15 cellular contexts compared by ENCODE assay signal in genomic region chr9:27086818-27087680, GRCh38. TPM values are rescaled to one million over a fixed set of nuclear protein-coding genes. Genes with fewer than 3 reads are reported as not detected.
DNase-seq lines count a peak whose midpoint lies in the region; ATAC-seq and TF ChIP-seq lines count a peak whose summit lies in the region.
"Had no signal": no experiment of that assay in that cellular context is flagged by ENCODE, and none has a peak within 500 bp of the region (broad histone marks: within the 10 kb centered on the region; RNA-seq: fewer than 3 reads in every experiment).

No MANE protein-coding gene starts in this region.

- DNase-seq in GM23338 (ENCODE audit: low spot score) (no peak), hepatic stellate cell (ENCODE audit: low spot score) (peak; percentile 73), spleen (no peak), HK-2 (ENCODE audit: unreplicated experiment) (no peak)
- no peak for DNase-seq in activated CD8-positive, alpha-beta memory T cell treated with anti-CD3 and anti-CD28 coated beads, Interleukin-2, amount 50 U/mL, for 48 hours
- DNase-seq: activated CD4-positive, alpha-beta T cell treated with anti-CD3 and anti-CD28 coated beads for 48 hours; CD4-positive, alpha-beta memory T cell; MM.1S; NCI-H2227 treated with DMSO at 0.1 percent for 48 hours; stomach; T-helper 1 cell had no signal

- H3K36me3 Mint-ChIP-seq in GM23338 (ENCODE audit: low read depth): no peaks in the 10 kb centered on the region
- H3K36me3 Mint-ChIP-seq: CD4-positive, alpha-beta memory T cell had no signal

- peak overlapping the region; percentile 59 for H3K9ac ChIP-seq in skeletal muscle satellite cell (ENCODE audit: low read depth, low read length)

- no peaks in the 10 kb centered on the region for H3K4me1 Mint-ChIP-seq in GM23338
- H3K4me1 Mint-ChIP-seq: CD4-positive, alpha-beta memory T cell had no signal

- no peak overlapping the region for H3K4me3 ChIP-seq in GM23338
- peak overlapping the region; percentile 15 for H3K4me3 ChIP-seq in WI38 (ENCODE audit: low read depth, low read length)
- no peak overlapping the region for H3K4me3 ChIP-seq in skeletal muscle satellite cell (ENCODE audit: low read length)
- H3K4me3 ChIP-seq in spleen: no peak overlapping the region
- H3K4me3 ChIP-seq: stomach had no signal

- H3K27me3 ChIP-seq in GM23338 (ENCODE audit: insufficient read depth): no peaks in the 10 kb centered on the region
- no peaks in the 10 kb centered on the region for H3K27me3 ChIP-seq in skeletal muscle satellite cell (ENCODE audit: control insufficient read depth, insufficient read depth, low read length)
- no peaks in the 10 kb centered on the region for H3K27me3 ChIP-seq in spleen (replicated peaks in 1 of 7)
- H3K27me3 ChIP-seq: stomach had no signal

- H4K20me1 ChIP-seq in GM23338 (replicated peaks; ENCODE audit: insufficient read depth): no peaks in the 10 kb centered on the region

- no peaks in the 10 kb centered on the region for H3K79me2 ChIP-seq in GM23338 (replicated peaks; ENCODE audit: insufficient read depth)

- H3K4me2 ChIP-seq in GM23338: no peak overlapping the region
- peak overlapping the region; percentile 11 for H3K4me2 ChIP-seq in skeletal muscle satellite cell (ENCODE audit: low read length)

- ATAC-seq in GM23338 (no peak), GM18858 (IDR thresholded peaks at IDR 0.05; ENCODE audit: unreplicated experiment) (no peak)

- H3K9me2 ChIP-seq in GM23338 (ENCODE audit: insufficient read depth): no peaks in the 10 kb centered on the region

- no peaks in the 10 kb centered on the region for H3K9me3 ChIP-seq in skeletal muscle satellite cell (replicated peaks; ENCODE audit: low read length)
- H3K9me3 ChIP-seq in spleen: no peaks in the 10 kb centered on the region
- H3K9me3 ChIP-seq: stomach had no signal

- no peak overlapping the region for H3K27ac ChIP-seq in GM23338 (ENCODE audit: low read depth)
- H3K27ac ChIP-seq in spleen: no peak overlapping the region
- H3K27ac ChIP-seq: stomach had no signal

- no peaks in the 10 kb centered on the region for H3F3A ChIP-seq in GM23338 (replicated peaks; ENCODE audit: low read depth)

- H3K4me1 ChIP-seq in GM23338 (ENCODE audit: insufficient read depth) (no peaks in the 10 kb centered on the region), skeletal muscle satellite cell (ENCODE audit: control insufficient read depth, insufficient read depth, low read length) (peaks cover 38% of the 10 kb centered on the region), spleen (no peaks in the 10 kb centered on the region)

- whole genome bisulfite sequencing in spleen, 5 donors: 83 to 89% (median 85%) methylated on average over 11 of the region's 11 CpGs

- H3K27me3 Mint-ChIP-seq in GM23338 (ENCODE audit: insufficient read depth, low read depth, poor library complexity): no peaks in the 10 kb centered on the region

- H3K36me3 ChIP-seq in GM23338 (ENCODE audit: insufficient read depth) (peaks cover 4% of the 10 kb centered on the region; the same call in 1 of the 2 replicates), skeletal muscle satellite cell (ENCODE audit: insufficient read depth, low read length) (no peaks in the 10 kb centered on the region), spleen (no peaks in the 10 kb centered on the region)
- H3K36me3 ChIP-seq: stomach had no signal

- peak overlapping the region; percentile 15; the same call in 1 of the 2 replicates for H3K27ac Mint-ChIP-seq in GM23338
- H3K27ac Mint-ChIP-seq: activated T-helper 1 cell treated with anti-CD3 and anti-CD28 coated beads, Interleukin-12 subunit alpha, Interleukin-12 subunit beta, Interleukin-2, Interleukin-4 antibody, amounts not matched to agents 30 ng/mL and 10 ng/mL and 1 ng/mL, durations not matched to agents 14 hours and 24 hours and 36 hours; CD4-positive, alpha-beta memory T cell had no signal

- no peak for TF ChIP-seq POLR2A in spleen (IDR thresholded peaks at IDR 0.05)

- intact Hi-C loops in spleen (cut with DNase I; ENCODE audit: low total_unique reads): no loop called here

- TF ChIP-seq CTCF in GM23338 (conservative IDR thresholded peaks at IDR 0.05; ENCODE audit: low read depth in 2 of 2) (no peak), WI38 (IDR thresholded peaks at IDR 0.05; ENCODE audit: low read depth, low read length) (no peak), spleen (IDR thresholded peaks at IDR 0.05 in 8 of 11, conservative IDR thresholded peaks at IDR 0.05 in 3 of 11) (no peak)

- peaks cover 6% of the 10 kb centered on the region for H3K9me3 Mint-ChIP-seq in GM23338
- H3K9me3 Mint-ChIP-seq: activated T-helper 1 cell treated with anti-CD3 and anti-CD28 coated beads, Interleukin-12 subunit alpha, Interleukin-12 subunit beta, Interleukin-2, Interleukin-4 antibody, amounts not matched to agents 30 ng/mL and 10 ng/mL and 1 ng/mL, durations not matched to agents 14 hours and 24 hours and 36 hours had no signal

- no peak overlapping the region for H3K4me3 Mint-ChIP-seq in GM23338
- H3K4me3 Mint-ChIP-seq: activated T-helper 1 cell treated with anti-CD3 and anti-CD28 coated beads, Interleukin-12 subunit alpha, Interleukin-12 subunit beta, Interleukin-2, Interleukin-4 antibody, amounts not matched to agents 30 ng/mL and 10 ng/mL and 1 ng/mL, durations not matched to agents 14 hours and 24 hours and 36 hours; CD4-positive, alpha-beta memory T cell had no signal

- no peak overlapping the region for H2AFZ ChIP-seq in GM23338

TF ChIP-seq in GM23338, 12 proteins besides CTCF, POLR2A, EP300 and RAD21 (continues in another document):
- no peak for TF ChIP-seq CREB1 (CRISPR knock-in tag; IDR thresholded peaks at IDR 0.05; ENCODE audit: low read depth)
- no peak for TF ChIP-seq JUNB (IDR thresholded peaks at IDR 0.05; ENCODE audit: unreplicated experiment)
- no peak for TF ChIP-seq ZNF114 (CRISPR knock-in tag; IDR thresholded peaks at IDR 0.05)
- TF ChIP-seq EZH2phosphoT487 (IDR thresholded peaks at IDR 0.05; ENCODE audit: unreplicated experiment): no peak
- no peak for TF ChIP-seq REST (IDR thresholded peaks at IDR 0.05; ENCODE audit: unreplicated experiment)
- TF ChIP-seq EZH2 (IDR thresholded peaks at IDR 0.05; ENCODE audit: low read depth, unreplicated experiment): no peak

RNA-seq across cellular contexts. Expression of gene TEK, which starts 22.0 kb away (rescaled TPM):
- total RNA-seq in GM23338 (2014; rRNA removed; shearing (Covaris generic)): 7.9 and 9.4 TPM in 2 replicates
- 1.5 and 1.9 TPM in 2 replicates for polyA plus RNA-seq in GM23338 (2016; fragmentation: Nextera tagmentation; extraction: Ambion mirVana)
- total RNA-seq in skeletal muscle satellite cell (2012; rRNA removed): 0.76 and 3.5 TPM in 2 replicates
- 10 to 100 TPM; 27.0 to 58.7 (median 53.1) TPM for total RNA-seq in spleen
- polyA plus RNA-seq in spleen: 1 to 10 TPM; 2.6 to 5.7 (median 2.8) TPM
- total RNA-seq: activated T-helper 1 cell treated with anti-CD3 and anti-CD28 coated beads, Interleukin-12 subunit alpha, Interleukin-12 subunit beta, Interleukin-2, Interleukin-4 antibody, amounts not matched to agents 30 ng/mL and 10 ng/mL and 1 ng/mL, durations not matched to agents 14 hours and 24 hours and 36 hours; CD4-positive, alpha-beta memory T cell had no signal
- polyA plus RNA-seq: CD4-positive, alpha-beta memory T cell had no signal
